ENCODE assay signal across 22 cellular contexts in the genomic region with DNA sequence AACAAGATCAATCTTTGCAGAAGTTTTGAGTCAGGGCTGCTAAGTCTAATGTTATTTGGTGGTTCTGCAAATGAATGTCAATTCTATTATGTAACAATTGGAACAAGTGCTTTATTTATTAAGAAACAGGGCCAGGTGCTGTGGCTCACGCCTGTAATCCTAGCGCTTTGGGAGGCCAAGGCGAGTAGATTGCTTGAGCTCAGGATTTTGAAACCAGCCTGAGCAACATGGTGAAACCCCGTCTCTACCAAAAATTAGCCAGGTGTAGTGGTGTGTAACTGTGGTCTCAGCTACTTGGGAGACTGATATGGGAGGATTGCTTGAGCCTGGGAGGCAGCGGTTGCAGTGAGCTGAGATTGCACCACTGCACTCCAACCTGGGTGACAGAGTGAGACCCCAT.
"Had no signal": no experiment of that assay in that cellular context is flagged by ENCODE, and none has a peak within 500 bp of the region (broad histone marks: within the 10 kb centered on the region; RNA-seq: fewer than 3 reads in every experiment).

No MANE protein-coding gene starts in this region.

- H3K27me3 ChIP-seq: esophagus squamous epithelium, hepatocyte, ovary, suprapubic skin, thyroid gland, vagina had no signal

- H3K36me3 ChIP-seq: esophagus squamous epithelium, ovary, suprapubic skin, thyroid gland, vagina had no signal

- ATAC-seq: left cardiac atrium; natural killer cell; right cardiac atrium; stimulated activated effector memory CD8-positive, alpha-beta T cell treated with anti-CD3 and anti-CD28 coated beads, Interleukin-12 subunit alpha, Interleukin-12 subunit beta, amount 100 ng/mL, for 72 hours; stimulated activated naive CD8-positive, alpha-beta T cell treated with anti-CD3 and anti-CD28 coated beads, Interleukin-15, Interleukin-2, amounts not matched to agents 100 U/mL and 50 U/mL, for 24 hours had no signal

- H3K27ac Mint-ChIP-seq: dendritic cell treated with granulocyte-macrophage colony-stimulating factor and Interleukin-4, amounts not matched to agents 40 ng/mL and 50 ng/mL, for 4 days; natural killer cell; progenitor cell of endocrine pancreas; stimulated activated effector memory CD8-positive, alpha-beta T cell treated with anti-CD3 and anti-CD28 coated beads, Interleukin-12 subunit alpha, Interleukin-12 subunit beta, amount 100 ng/mL, for 72 hours; type B pancreatic cell had no signal

- H3K9me3 Mint-ChIP-seq: neural crest cell had no signal

- H3K4me1 Mint-ChIP-seq: natural killer cell; stimulated activated effector memory CD8-positive, alpha-beta T cell treated with anti-CD3 and anti-CD28 coated beads, Interleukin-12 subunit alpha, Interleukin-12 subunit beta, amount 100 ng/mL, for 72 hours had no signal

- H3K4me2 ChIP-seq: hepatocyte had no signal

- H3K79me2 ChIP-seq: hepatocyte had no signal

- H3K9me3 ChIP-seq: esophagus squamous epithelium, ovary, suprapubic skin, vagina had no signal

- H3K27ac ChIP-seq: esophagus squamous epithelium, hepatocyte, ovary, suprapubic skin, thyroid gland, vagina had no signal

- H3K4me3 Mint-ChIP-seq: dendritic cell treated with granulocyte-macrophage colony-stimulating factor and Interleukin-4, amounts not matched to agents 40 ng/mL and 50 ng/mL, for 4 days; natural killer cell; neural crest cell; stimulated activated effector memory CD8-positive, alpha-beta T cell treated with anti-CD3 and anti-CD28 coated beads, Interleukin-12 subunit alpha, Interleukin-12 subunit beta, amount 100 ng/mL, for 72 hours; type B pancreatic cell had no signal

- H3K4me3 ChIP-seq: esophagus squamous epithelium, hepatocyte, ovary, suprapubic skin, thyroid gland, vagina had no signal

- FAIRE-seq: kidney had no signal

- H3K27me3 Mint-ChIP-seq: dendritic cell treated with granulocyte-macrophage colony-stimulating factor and Interleukin-4, amounts not matched to agents 40 ng/mL and 50 ng/mL, for 4 days; progenitor cell of endocrine pancreas; type B pancreatic cell had no signal

- H3K4me1 ChIP-seq: thyroid gland, vagina had no signal

- H2AFZ ChIP-seq: hepatocyte had no signal

- H3K36me3 Mint-ChIP-seq: stimulated activated effector memory CD8-positive, alpha-beta T cell treated with anti-CD3 and anti-CD28 coated beads, Interleukin-12 subunit alpha, Interleukin-12 subunit beta, amount 100 ng/mL, for 72 hours; type B pancreatic cell had no signal

- DNase-seq: esophagus squamous epithelium; foreskin fibroblast; head of caudate nucleus; kidney; left cardiac atrium; mammary epithelial cell; natural killer cell; nucleus accumbens; ovary; right cardiac atrium; stimulated activated CD4-positive, alpha-beta T cell treated with anti-CD3 and anti-CD28 coated beads, Interleukin-4, amount 100 ng/mL, for 1 hour; stimulated activated CD8-positive, alpha-beta memory T cell treated with anti-CD3 and anti-CD28 coated beads, Interleukin-4, amount 100 ng/mL, for 48 hours; stimulated activated naive CD8-positive, alpha-beta T cell treated with anti-CD3 and anti-CD28 coated beads, Interleukin-15, Interleukin-2, amounts not matched to agents 100 U/mL and 50 U/mL, for 24 hours; thyroid gland had no signal
